Comparison of ENCODE assay signal across 9 cellular contexts in genomic region chr12:79933043-79933442, GRCh38. TPM values are rescaled to one million over a fixed set of nuclear protein-coding genes. Genes with fewer than 3 reads are reported as not detected.
DNase-seq lines count a peak whose midpoint lies in the region; ATAC-seq and TF ChIP-seq lines count a peak whose summit lies in the region.
"Had no signal": no experiment of that assay in that cellular context is flagged by ENCODE, and none has a peak within 500 bp of the region (broad histone marks: within the 10 kb centered on the region; RNA-seq: fewer than 3 reads in every experiment).

No MANE protein-coding gene starts in this region.

- 2 to 9% methylated on average over 2 of the region's 2 CpGs for WGBS in aorta, 2 donors

- no peak overlapping the region for H3K27ac Mint-ChIP-seq in stimulated activated naive CD8-positive, alpha-beta T cell treated with anti-CD3 and anti-CD28 coated beads, Interleukin-15, Interleukin-2, amounts not matched to agents 100 ng/mL and 50 ng/mL, for 24 hours

- no peak for TF ChIP-seq POLR2A in breast epithelium (IDR thresholded peaks at IDR 0.05)

- DNase-seq in stimulated activated naive CD8-positive, alpha-beta T cell treated with anti-CD3 and anti-CD28 coated beads, Interleukin-15, Interleukin-2, amounts not matched to agents 100 U/mL and 50 U/mL, for 24 hours, result no peak
- DNase-seq in breast epithelium (ENCODE audit: low spot score in 2 of 2) (no peak), mucosa of descending colon (no peak), aorta (no peak), MV-4-11 (lab: John Stamatoyannopoulos, UW) (no peak), NCI-H1436 treated with DMSO at 0.1 percent for 48 hours (lab: John Stamatoyannopoulos, UW) (no peak)
- DNase-seq: posterior cingulate gyrus had no signal

- no peaks in the 10 kb centered on the region for H3K36me3 Mint-ChIP-seq in stimulated activated naive CD8-positive, alpha-beta T cell treated with anti-CD3 and anti-CD28 coated beads, Interleukin-15, Interleukin-2, amounts not matched to agents 100 ng/mL and 50 ng/mL, for 24 hours (ENCODE audit: low read depth)

- ATAC-seq in stimulated activated naive CD8-positive, alpha-beta T cell treated with anti-CD3 and anti-CD28 coated beads, Interleukin-15, Interleukin-2, amounts not matched to agents 100 U/mL and 50 U/mL, for 24 hours, result no peak
- no peak for ATAC-seq in mucosa of descending colon
- no peak for ATAC-seq in aorta (ENCODE audit: low FRiP score)
- no peak for ATAC-seq in GM19035 (IDR thresholded peaks at IDR 0.05; ENCODE audit: unreplicated experiment)

- H3K4me3 ChIP-seq in breast epithelium (peak overlapping the region; percentile 82 to 96 (median 83)), mucosa of descending colon (peak overlapping the region; percentile 86), aorta (ENCODE audit: low read length in 2 of 2) (peak overlapping the region; percentile 46 to 79)

- H3K4me1 Mint-ChIP-seq in stimulated activated naive CD8-positive, alpha-beta T cell treated with anti-CD3 and anti-CD28 coated beads, Interleukin-15, Interleukin-2, amounts not matched to agents 100 ng/mL and 50 ng/mL, for 24 hours (ENCODE audit: low read depth), result peaks cover 61% of the 10 kb centered on the region

- no peaks in the 10 kb centered on the region for H3K4me1 ChIP-seq in breast epithelium
- peaks cover 9% of the 10 kb centered on the region for H3K4me1 ChIP-seq in mucosa of descending colon (ENCODE audit: low read depth)
- H3K4me1 ChIP-seq in aorta (ENCODE audit: control insufficient read depth in 1 of 2, insufficient read depth in 2 of 2, low read length in 2 of 2), result no peaks in the 10 kb centered on the region

- intact Hi-C loops in breast epithelium (cut with DNase I; ENCODE audit: low total_unique reads), result no loop called here
- intact Hi-C loops in mucosa of descending colon (cut with DNase I, micrococcal nuclease), result loop anchor here in 1 of 2 donors (10.0 kb wide), 1 partner anchor 122 kb away; no protein-coding TSS in a partner anchor
- intact Hi-C loops in aorta (cut with DNase I), result loop anchor here (5.0 to 10.0 kb wide), 7 partner anchors 48 to 508 kb away; partner anchors contain the start of gene PAWR (in 1 of the 2)

- no peaks in the 10 kb centered on the region for H3K27me3 Mint-ChIP-seq in stimulated activated naive CD8-positive, alpha-beta T cell treated with anti-CD3 and anti-CD28 coated beads, Interleukin-15, Interleukin-2, amounts not matched to agents 100 ng/mL and 50 ng/mL, for 24 hours

- TF ChIP-seq CTCF in breast epithelium (IDR thresholded peaks at IDR 0.05) (no peak), mucosa of descending colon (IDR thresholded peaks at IDR 0.05) (no peak)

- peak overlapping the region; percentile 97 for H3K27ac ChIP-seq in breast epithelium
- H3K27ac ChIP-seq in aorta (ENCODE audit: low read depth in 1 of 2, low read length in 2 of 2), result no peak overlapping the region

- H3K27me3 ChIP-seq in breast epithelium (no peaks in the 10 kb centered on the region), aorta (ENCODE audit: control insufficient read depth in 1 of 2, insufficient read depth in 2 of 2, low read length in 1 of 2) (no peaks in the 10 kb centered on the region)

- no peaks in the 10 kb centered on the region for H3K9me3 Mint-ChIP-seq in stimulated activated naive CD8-positive, alpha-beta T cell treated with anti-CD3 and anti-CD28 coated beads, Interleukin-15, Interleukin-2, amounts not matched to agents 100 ng/mL and 50 ng/mL, for 24 hours

- H3K9me3 ChIP-seq in breast epithelium, result no peaks in the 10 kb centered on the region
- H3K9me3 ChIP-seq in mucosa of descending colon, result no peaks in the 10 kb centered on the region
- H3K9me3 ChIP-seq in aorta (ENCODE audit: control insufficient read depth, low read length), result no peaks in the 10 kb centered on the region

- H3K4me3 Mint-ChIP-seq in stimulated activated naive CD8-positive, alpha-beta T cell treated with anti-CD3 and anti-CD28 coated beads, Interleukin-15, Interleukin-2, amounts not matched to agents 100 ng/mL and 50 ng/mL, for 24 hours, result peak overlapping the region; percentile 95

- H3K36me3 ChIP-seq in breast epithelium, result no peaks in the 10 kb centered on the region
- no peaks in the 10 kb centered on the region for H3K36me3 ChIP-seq in mucosa of descending colon (ENCODE audit: low read depth)
- no peaks in the 10 kb centered on the region for H3K36me3 ChIP-seq in aorta (ENCODE audit: control insufficient read depth in 1 of 2, insufficient read depth in 2 of 2, low read length in 1 of 2)

RNA-seq across cellular contexts. Expression of gene PPP1R12A, which starts 1.9 kb away (rescaled TPM):
- 100 to 1,000 TPM in 2 of 3 donors, 10 to 100 TPM in 1; 64.8 to 137 (median 134) TPM for total RNA-seq in breast epithelium
- total RNA-seq in mucosa of descending colon, result 100 to 1,000 TPM in 1 of 3 donors, 10 to 100 TPM in 2; 63.7 to 253 (median 74.3) TPM
- 100 to 1,000 TPM; 194 to 287 TPM for total RNA-seq in aorta
- 100 to 1,000 TPM in 1 of 2 donors, 10 to 100 TPM in 1; 24.8 to 274 TPM for polyA plus RNA-seq in aorta

Comparison
In these comparisons a context has a peak if more than half of its experiments do, and no peak if none do; other contexts are left out.
1. H3K27ac ChIP-seq: peak in breast epithelium (2 of 2); none in aorta (0 of 2).
2. Peak in every context shown above with its lines, with median percentiles within 50 percentile points of each other: H3K4me3 ChIP-seq.